Comparison of ENCODE assay signal across 1 cellular context in the genomic region with DNA sequence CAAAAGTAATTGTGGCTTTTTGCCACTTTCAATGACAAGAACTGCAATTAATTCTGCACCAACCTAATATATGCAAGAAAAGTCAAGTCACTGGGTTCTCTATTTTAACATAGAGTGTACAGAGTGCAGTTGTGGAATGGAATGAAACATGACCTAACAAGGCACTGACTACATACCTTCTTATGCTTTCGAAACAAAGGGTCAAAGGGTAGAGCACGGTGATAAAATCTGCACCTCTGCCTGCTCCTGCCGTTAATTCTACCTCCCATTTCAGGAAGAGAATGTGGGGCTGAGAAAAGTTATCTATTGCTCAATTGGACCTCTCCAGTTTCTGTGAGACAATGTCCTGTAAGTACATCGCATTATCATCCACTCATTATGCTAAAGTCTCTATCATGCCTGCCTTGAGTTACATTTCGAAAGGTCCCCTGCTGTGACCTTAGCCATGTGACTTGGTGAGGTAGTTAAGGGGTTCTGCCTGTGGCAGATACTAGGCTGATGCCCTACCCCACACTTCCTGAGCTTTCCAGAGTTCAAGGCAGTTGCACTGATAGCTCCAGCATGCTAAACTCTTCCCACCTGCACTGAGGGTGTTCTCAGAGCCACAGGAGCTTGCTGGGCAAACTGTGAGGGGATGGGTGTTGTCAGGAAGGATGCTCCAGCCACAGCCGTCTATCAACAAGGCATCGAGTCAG.
TF ChIP-seq lines count a peak whose summit lies in the region.

No MANE protein-coding gene starts in this region.

TF ChIP-seq in K562, 482 proteins besides CTCF, POLR2A, EP300 and RAD21 (continues in another document):
- TF ChIP-seq, protein P1, sequence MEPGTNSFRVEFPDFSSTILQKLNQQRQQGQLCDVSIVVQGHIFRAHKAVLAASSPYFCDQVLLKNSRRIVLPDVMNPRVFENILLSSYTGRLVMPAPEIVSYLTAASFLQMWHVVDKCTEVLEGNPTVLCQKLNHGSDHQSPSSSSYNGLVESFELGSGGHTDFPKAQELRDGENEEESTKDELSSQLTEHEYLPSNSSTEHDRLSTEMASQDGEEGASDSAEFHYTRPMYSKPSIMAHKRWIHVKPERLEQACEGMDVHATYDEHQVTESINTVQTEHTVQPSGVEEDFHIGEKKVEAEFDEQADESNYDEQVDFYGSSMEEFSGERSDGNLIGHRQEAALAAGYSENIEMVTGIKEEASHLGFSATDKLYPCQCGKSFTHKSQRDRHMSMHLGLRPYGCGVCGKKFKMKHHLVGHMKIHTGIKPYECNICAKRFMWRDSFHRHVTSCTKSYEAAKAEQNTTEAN (CRISPR knock-in tag; IDR thresholded peaks at IDR 0.05): no peak
- TF ChIP-seq MCM5 (IDR thresholded peaks at IDR 0.05; ENCODE audit: low read depth) (no peak), KLF16 (IDR thresholded peaks at IDR 0.05) (no peak), NR3C1 (CRISPR knock-in tag; IDR thresholded peaks at IDR 0.05) (no peak), THRAP3 (IDR thresholded peaks at IDR 0.05; ENCODE audit: borderline replicate concordance) (no peak), SRSF9 (IDR thresholded peaks at IDR 0.05; ENCODE audit: borderline replicate concordance, low read depth, low read length) (no peak), SOX6 (IDR thresholded peaks at IDR 0.05) (no peak), NR2C2 (CRISPR knock-in tag; IDR thresholded peaks at IDR 0.05) (no peak), NR2C2 (tag; IDR thresholded peaks at IDR 0.05) (peak; percentile 86), RFX1 (IDR thresholded peaks at IDR 0.05) (no peak), SRSF7 (optimal IDR thresholded peaks at IDR 0.05; ENCODE audit: low read depth, low read length) (no peak), ZBTB26 (CRISPR knock-in tag; IDR thresholded peaks at IDR 0.05) (no peak), BRCA1 (IDR thresholded peaks at IDR 0.05) (no peak), BRCA1 (CRISPR knock-in tag; IDR thresholded peaks at IDR 0.05) (no peak), SMARCC2 (IDR thresholded peaks at IDR 0.05; ENCODE audit: low read depth) (no peak), L3MBTL2 (IDR thresholded peaks at IDR 0.05) (no peak), CBFA2T3 (IDR thresholded peaks at IDR 0.05) (peak; percentile 65; the same call in 1 of the 2 replicates), NFE2L1 (tag; IDR thresholded peaks at IDR 0.05; ENCODE audit: borderline replicate concordance, low read depth) (no peak), PPARD (CRISPR knock-in tag; IDR thresholded peaks at IDR 0.05) (no peak), ZNF518B (CRISPR knock-in tag; IDR thresholded peaks at IDR 0.05) (no peak), ELK1 (CRISPR knock-in tag; IDR thresholded peaks at IDR 0.05) (no peak), ZNF764 (CRISPR knock-in tag; IDR thresholded peaks at IDR 0.05; ENCODE audit: low read depth) (no peak), ZNF830 (CRISPR knock-in tag; IDR thresholded peaks at IDR 0.05) (0 out of 2 replicates have a peak, but pooled peaks have one; percentile 15), FOSL1 (tag; conservative IDR thresholded peaks at IDR 0.05) (no peak), ZNF408 (CRISPR knock-in tag; IDR thresholded peaks at IDR 0.05; ENCODE audit: low read depth) (no peak), POLR2AphosphoS2 (IDR thresholded peaks at IDR 0.05; ENCODE audit: low read length) (no peak), MCM2 (IDR thresholded peaks at IDR 0.05; ENCODE audit: low read depth) (no peak), ZNF586 (CRISPR knock-in tag; conservative IDR thresholded peaks at IDR 0.05) (no peak), CEBPG (CRISPR knock-in tag; IDR thresholded peaks at IDR 0.05) (no peak), CEBPG (tag; conservative IDR thresholded peaks at IDR 0.05 in 1 of 2, IDR thresholded peaks at IDR 0.05 in 1 of 2) (peak; percentile 39 to 70; a peak in 3 of 4 replicates), JUNB (CRISPR knock-in tag; conservative IDR thresholded peaks at IDR 0.05) (no peak), HINFP (tag; conservative IDR thresholded peaks at IDR 0.05; ENCODE audit: low read depth) (no peak), FOXK1 (CRISPR knock-in tag; IDR thresholded peaks at IDR 0.05; ENCODE audit: borderline replicate concordance) (no peak), CEBPB (tag; IDR thresholded peaks at IDR 0.05) (peak; percentile 97), CBX8 (IDR thresholded peaks at IDR 0.05; ENCODE audit: borderline replicate concordance, extremely low read depth, low read depth, low read length, poor library complexity, severe bottlenecking) (no peak), ZNF316 (IDR thresholded peaks at IDR 0.05) (no peak), CXXC5 (CRISPR knock-in tag; IDR thresholded peaks at IDR 0.05) (peak; percentile 44; the same call in 1 of the 2 replicates), USF2 (CRISPR knock-in tag; IDR thresholded peaks at IDR 0.05) (peak; percentile 36), PURB (CRISPR knock-in tag; IDR thresholded peaks at IDR 0.05; ENCODE audit: low read depth) (no peak), ZNF766 (CRISPR knock-in tag; conservative IDR thresholded peaks at IDR 0.05) (peak; percentile 32; the same call in 1 of the 2 replicates), ARHGAP35 (IDR thresholded peaks at IDR 0.05; ENCODE audit: partially characterized antibody) (no peak), NCOR1 (IDR thresholded peaks at IDR 0.05) (peak; percentile 55; the same call in 1 of the 2 replicates), SETDB1 (IDR thresholded peaks at IDR 0.05; ENCODE audit: low read length) (no peak), HIVEP1 (CRISPR knock-in tag; IDR thresholded peaks at IDR 0.05) (no peak)
- TF ChIP-seq, protein P2, sequence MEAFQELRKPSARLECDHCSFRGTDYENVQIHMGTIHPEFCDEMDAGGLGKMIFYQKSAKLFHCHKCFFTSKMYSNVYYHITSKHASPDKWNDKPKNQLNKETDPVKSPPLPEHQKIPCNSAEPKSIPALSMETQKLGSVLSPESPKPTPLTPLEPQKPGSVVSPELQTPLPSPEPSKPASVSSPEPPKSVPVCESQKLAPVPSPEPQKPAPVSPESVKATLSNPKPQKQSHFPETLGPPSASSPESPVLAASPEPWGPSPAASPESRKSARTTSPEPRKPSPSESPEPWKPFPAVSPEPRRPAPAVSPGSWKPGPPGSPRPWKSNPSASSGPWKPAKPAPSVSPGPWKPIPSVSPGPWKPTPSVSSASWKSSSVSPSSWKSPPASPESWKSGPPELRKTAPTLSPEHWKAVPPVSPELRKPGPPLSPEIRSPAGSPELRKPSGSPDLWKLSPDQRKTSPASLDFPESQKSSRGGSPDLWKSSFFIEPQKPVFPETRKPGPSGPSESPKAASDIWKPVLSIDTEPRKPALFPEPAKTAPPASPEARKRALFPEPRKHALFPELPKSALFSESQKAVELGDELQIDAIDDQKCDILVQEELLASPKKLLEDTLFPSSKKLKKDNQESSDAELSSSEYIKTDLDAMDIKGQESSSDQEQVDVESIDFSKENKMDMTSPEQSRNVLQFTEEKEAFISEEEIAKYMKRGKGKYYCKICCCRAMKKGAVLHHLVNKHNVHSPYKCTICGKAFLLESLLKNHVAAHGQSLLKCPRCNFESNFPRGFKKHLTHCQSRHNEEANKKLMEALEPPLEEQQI (IDR thresholded peaks at IDR 0.05): no peak
- TF ChIP-seq, protein P3, sequence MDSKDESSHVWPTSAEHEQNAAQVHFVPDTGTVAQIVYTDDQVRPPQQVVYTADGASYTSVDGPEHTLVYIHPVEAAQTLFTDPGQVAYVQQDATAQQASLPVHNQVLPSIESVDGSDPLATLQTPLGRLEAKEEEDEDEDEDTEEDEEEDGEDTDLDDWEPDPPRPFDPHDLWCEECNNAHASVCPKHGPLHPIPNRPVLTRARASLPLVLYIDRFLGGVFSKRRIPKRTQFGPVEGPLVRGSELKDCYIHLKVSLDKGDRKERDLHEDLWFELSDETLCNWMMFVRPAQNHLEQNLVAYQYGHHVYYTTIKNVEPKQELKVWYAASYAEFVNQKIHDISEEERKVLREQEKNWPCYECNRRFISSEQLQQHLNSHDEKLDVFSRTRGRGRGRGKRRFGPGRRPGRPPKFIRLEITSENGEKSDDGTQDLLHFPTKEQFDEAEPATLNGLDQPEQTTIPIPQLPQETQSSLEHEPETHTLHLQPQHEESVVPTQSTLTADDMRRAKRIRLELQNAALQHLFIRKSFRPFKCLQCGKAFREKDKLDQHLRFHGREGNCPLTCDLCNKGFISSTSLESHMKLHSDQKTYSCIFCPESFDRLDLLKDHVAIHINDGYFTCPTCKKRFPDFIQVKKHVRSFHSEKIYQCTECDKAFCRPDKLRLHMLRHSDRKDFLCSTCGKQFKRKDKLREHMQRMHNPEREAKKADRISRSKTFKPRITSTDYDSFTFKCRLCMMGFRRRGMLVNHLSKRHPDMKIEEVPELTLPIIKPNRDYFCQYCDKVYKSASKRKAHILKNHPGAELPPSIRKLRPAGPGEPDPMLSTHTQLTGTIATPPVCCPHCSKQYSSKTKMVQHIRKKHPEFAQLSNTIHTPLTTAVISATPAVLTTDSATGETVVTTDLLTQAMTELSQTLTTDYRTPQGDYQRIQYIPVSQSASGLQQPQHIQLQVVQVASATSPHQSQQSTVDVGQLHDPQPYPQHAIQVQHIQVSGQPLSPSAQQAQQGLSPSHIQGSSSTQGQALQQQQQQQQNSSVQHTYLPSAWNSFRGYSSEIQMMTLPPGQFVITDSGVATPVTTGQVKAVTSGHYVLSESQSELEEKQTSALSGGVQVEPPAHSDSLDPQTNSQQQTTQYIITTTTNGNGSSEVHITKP (IDR thresholded peaks at IDR 0.05; ENCODE audit: partially characterized antibody): no peak
- TF ChIP-seq, protein P4, sequence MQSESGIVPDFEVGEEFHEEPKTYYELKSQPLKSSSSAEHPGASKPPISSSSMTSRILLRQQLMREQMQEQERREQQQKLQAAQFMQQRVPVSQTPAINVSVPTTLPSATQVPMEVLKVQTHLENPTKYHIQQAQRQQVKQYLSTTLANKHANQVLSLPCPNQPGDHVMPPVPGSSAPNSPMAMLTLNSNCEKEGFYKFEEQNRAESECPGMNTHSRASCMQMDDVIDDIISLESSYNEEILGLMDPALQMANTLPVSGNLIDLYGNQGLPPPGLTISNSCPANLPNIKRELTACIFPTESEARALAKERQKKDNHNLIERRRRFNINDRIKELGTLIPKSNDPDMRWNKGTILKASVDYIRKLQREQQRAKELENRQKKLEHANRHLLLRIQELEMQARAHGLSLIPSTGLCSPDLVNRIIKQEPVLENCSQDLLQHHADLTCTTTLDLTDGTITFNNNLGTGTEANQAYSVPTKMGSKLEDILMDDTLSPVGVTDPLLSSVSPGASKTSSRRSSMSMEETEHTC (IDR thresholded peaks at IDR 0.05): no peak
